In the genomic region with DNA sequence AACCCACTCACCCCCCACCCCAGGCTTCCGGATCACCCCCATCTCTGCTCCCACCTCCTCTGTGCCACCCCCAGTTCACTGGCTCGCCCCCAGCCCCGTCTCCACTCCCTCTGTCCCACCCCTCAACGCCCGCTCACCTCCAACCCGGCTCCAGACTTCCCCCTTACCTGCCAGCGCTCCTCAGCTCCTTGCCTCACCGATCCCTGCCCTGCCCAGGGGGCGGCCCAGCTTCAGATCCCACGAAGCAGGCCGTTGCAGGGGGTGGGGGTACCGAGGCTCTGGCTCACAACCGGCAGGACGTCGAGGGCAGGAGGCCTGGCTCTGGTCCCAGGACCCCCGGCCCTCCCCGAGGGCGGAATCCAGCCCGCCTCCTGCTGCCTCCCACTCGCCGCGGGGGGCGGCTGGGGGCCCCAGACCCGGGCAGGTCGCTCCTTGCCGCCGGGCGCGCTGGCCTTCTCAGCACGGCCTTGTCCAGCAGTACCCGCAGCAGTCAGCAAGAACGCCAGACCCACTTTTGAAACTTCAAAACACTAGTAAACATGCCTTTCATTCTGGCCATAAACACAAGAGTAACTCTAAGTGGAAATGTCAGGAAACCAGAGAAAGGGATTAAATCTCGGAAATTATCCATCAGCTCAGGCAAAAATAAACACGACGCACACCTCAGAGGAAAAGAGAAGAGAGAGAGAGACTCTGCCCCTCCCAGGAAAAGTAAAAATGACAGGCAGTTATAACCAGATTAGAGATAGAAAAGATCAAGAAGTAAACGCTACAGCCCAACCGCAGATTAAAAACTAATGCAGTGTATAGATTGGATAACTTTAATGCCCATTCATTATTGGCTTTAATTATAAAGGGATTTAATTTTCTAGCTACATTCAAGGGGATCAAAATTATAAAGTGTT, we compare ENCODE assay signal across 8 cellular contexts. TPM values are rescaled to one million over a fixed set of nuclear protein-coding genes. Genes with fewer than 3 reads are reported as not detected.
DNase-seq lines count a peak whose midpoint lies in the region; ATAC-seq and TF ChIP-seq lines count a peak whose summit lies in the region.

No MANE protein-coding gene starts in this region.

- in situ Hi-C loops in GM13976 (cut with MboI; ENCODE audit: low sequenced_read_pairs, unreplicated experiment), result no loop called here

- peak overlapping the region; percentile 58 for H3K27ac Mint-ChIP-seq in CD4-positive, alpha-beta T cell
- peak overlapping the region; percentile 22 to 58 for H3K27ac Mint-ChIP-seq in natural killer cell

- H3K4me3 ChIP-seq in Peyer's patch, result peak overlapping the region; percentile 71 to 96 (median 80)
- no peak overlapping the region for H3K4me3 ChIP-seq in endocrine pancreas (ENCODE audit: control insufficient read depth, insufficient read depth, low read length)

- DNase-seq in CD4-positive, alpha-beta T cell, result peak in 1 of 10 experiments; percentile 1
- DNase-seq in Peyer's patch (no peak), natural killer cell (no peak), inferior parietal cortex (ENCODE audit: extremely low spot score) (no peak), GM13976 (ENCODE audit: low spot score) (no peak)

- TF ChIP-seq CTCF in CD4-positive, alpha-beta T cell (IDR thresholded peaks at IDR 0.05), result no peak
- TF ChIP-seq CTCF in Peyer's patch (IDR thresholded peaks at IDR 0.05) (no peak), natural killer cell (IDR thresholded peaks at IDR 0.05) (no peak), GM13976 (IDR thresholded peaks at IDR 0.05; ENCODE audit: borderline replicate concordance, control extremely low read depth, extremely low read depth, insufficient read depth, missing control alignments) (no peak)

- ATAC-seq in CD4-positive, alpha-beta T cell (ENCODE audit: poor library complexity), result no peak
- ATAC-seq in natural killer cell (no peak), GM21825 (IDR thresholded peaks at IDR 0.05; ENCODE audit: unreplicated experiment) (no peak), HG02571 (IDR thresholded peaks at IDR 0.05; ENCODE audit: unreplicated experiment) (no peak)

- peak overlapping the region; percentile 3 for H3K27ac ChIP-seq in CD4-positive, alpha-beta T cell (ENCODE audit: low read depth, low read length)
- H3K27ac ChIP-seq in Peyer's patch, result peak overlapping the region in 2 of 4 donors; percentile 30 to 73

- intact Hi-C loops in CD4-positive, alpha-beta T cell (cut with DNase I, micrococcal nuclease), result loop anchor here in 1 of 2 experiments (2.0 kb wide), 2 partner anchors 60 to 172 kb away; a partner anchor contains a TSS
- intact Hi-C loops in natural killer cell (cut with micrococcal nuclease), result loop anchor here (10.0 kb wide), 1 partner anchor 484 kb away; a partner anchor contains a TSS

- H3K36me3 Mint-ChIP-seq in CD4-positive, alpha-beta T cell (ENCODE audit: low read depth), result no peaks in the 10 kb centered on the region
- H3K36me3 Mint-ChIP-seq in natural killer cell, result no peaks in the 10 kb centered on the region

- CTCF ChIA-PET in CD4-positive, alpha-beta T cell (lab: Charles Lee), result interaction anchor here (1.5 kb wide), 1 partner anchor 62 kb away, joined by 6 read pairs; a partner anchor contains a TSS

- H3K4me1 ChIP-seq in Peyer's patch (peaks cover 0 to 17% (median 0%) of the 10 kb centered on the region in 4 donors), endocrine pancreas (ENCODE audit: control insufficient read depth, insufficient read depth, low read length) (no peaks in the 10 kb centered on the region)

- peaks cover 5% of the 10 kb centered on the region for H3K9me3 ChIP-seq in CD4-positive, alpha-beta T cell (ENCODE audit: control insufficient read depth, low read length)
- H3K9me3 ChIP-seq in Peyer's patch (peaks cover 0 to 4% (median 0%) of the 10 kb centered on the region in 4 donors), endocrine pancreas (ENCODE audit: control insufficient read depth, low read length) (no peaks in the 10 kb centered on the region)

- no peaks in the 10 kb centered on the region for H3K9me3 Mint-ChIP-seq in CD4-positive, alpha-beta T cell
- H3K9me3 Mint-ChIP-seq in natural killer cell, result peaks cover 2% of the 10 kb centered on the region in 2 donors

- peak overlapping the region; percentile 11 for H3K9ac ChIP-seq in endocrine pancreas (ENCODE audit: control insufficient read depth, insufficient read depth, low read length)

- H3K27me3 Mint-ChIP-seq in CD4-positive, alpha-beta T cell, result peaks cover 4% of the 10 kb centered on the region
- H3K27me3 Mint-ChIP-seq in natural killer cell (ENCODE audit: low read depth in 2 of 2), result peaks cover 8 to 16% of the 10 kb centered on the region in 2 donors

- H3K27me3 ChIP-seq in CD4-positive, alpha-beta T cell (ENCODE audit: control insufficient read depth, insufficient read depth, low read length), result no peaks in the 10 kb centered on the region
- H3K27me3 ChIP-seq in Peyer's patch (no peaks in the 10 kb centered on the region), endocrine pancreas (ENCODE audit: control insufficient read depth, insufficient read depth, low read length) (no peaks in the 10 kb centered on the region)

- no peaks in the 10 kb centered on the region for H3K36me3 ChIP-seq in Peyer's patch
- H3K36me3 ChIP-seq in endocrine pancreas (ENCODE audit: control insufficient read depth, insufficient read depth, low read length), result no peaks in the 10 kb centered on the region

- POLR2A ChIA-PET in CD4-positive, alpha-beta T cell (lab: Charles Lee), result interaction anchor here (0.5 to 3.8 kb wide), 9 partner anchors 13 to 487 kb away, joined by 3 to 28 read pairs (median 3); a partner anchor contains a TSS

- peak overlapping the region; percentile 91 for H3K4me3 Mint-ChIP-seq in CD4-positive, alpha-beta T cell
- peak overlapping the region; percentile 86 for H3K4me3 Mint-ChIP-seq in natural killer cell

- peaks cover 36% of the 10 kb centered on the region for H3K4me1 Mint-ChIP-seq in CD4-positive, alpha-beta T cell (ENCODE audit: low read depth)
- peaks cover 14 to 23% of the 10 kb centered on the region in 2 donors for H3K4me1 Mint-ChIP-seq in natural killer cell

- no peak for TF ChIP-seq POLR2A in Peyer's patch (IDR thresholded peaks at IDR 0.05)

RNA-seq across cellular contexts. Expression of a gene that starts 1.0 kb away (rescaled TPM):
- 1 to 10 TPM; 3.3 to 4.0 TPM for total RNA-seq in CD4-positive, alpha-beta T cell
- total RNA-seq in Peyer's patch (1 to 10 TPM in 2 of 4 donors, under 1 TPM in 1, not detected in 1; 0.94 to 3.0 (median 1.6) TPM), natural killer cell (1 to 10 TPM; 1.4 to 2.5 (median 2.0) TPM)
